31 cellular contexts compared by ENCODE assay signal in the genomic region with DNA sequence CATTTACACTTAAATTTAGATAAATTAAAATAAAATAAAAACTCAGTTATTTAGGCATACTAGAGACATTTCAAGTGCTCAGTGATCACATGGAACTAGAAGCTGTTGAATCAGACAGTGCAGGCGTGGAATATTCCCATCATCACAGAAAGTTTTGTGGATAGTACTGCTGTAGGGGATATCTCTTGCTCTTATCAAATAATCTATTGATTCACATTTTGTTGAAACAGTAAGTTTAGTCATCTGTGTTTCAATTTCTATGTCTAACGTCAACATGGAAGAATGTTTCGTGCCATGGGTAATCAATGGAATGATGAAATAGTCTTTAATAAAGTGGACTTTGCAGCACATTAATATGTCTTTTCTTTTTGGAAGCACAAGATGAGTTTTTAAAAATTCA.
"Had no signal": no experiment of that assay in that cellular context is flagged by ENCODE, and none has a peak within 500 bp of the region (broad histone marks: within the 10 kb centered on the region; RNA-seq: fewer than 3 reads in every experiment).

No MANE protein-coding gene starts in this region.

- H3K4me3 Mint-ChIP-seq: immature natural killer cell; naive B cell; natural killer cell; nephron progenitor cell; neural progenitor cell; stimulated activated naive CD8-positive, alpha-beta T cell treated with anti-CD3 and anti-CD28 coated beads, Interleukin-15, Interleukin-2, amounts not matched to agents 100 ng/mL and 50 ng/mL, for 24 hours; type B pancreatic cell had no signal

- H3K4me1 ChIP-seq: heart left ventricle, left ventricle myocardium inferior, lower lobe of right lung, neural progenitor cell, right atrium auricular region, suprapubic skin, tibial artery, uterus had no signal

- H3K4me2 ChIP-seq: neural progenitor cell had no signal

- H3K4me1 Mint-ChIP-seq: immature natural killer cell, naive B cell, natural killer cell, nephron progenitor cell had no signal

- DNase-seq: heart left ventricle; hypothalamus; immature natural killer cell; kidney; left colon; left ventricle myocardium inferior; lower lobe of right lung; mammary epithelial cell; mesenchymal stem cell; naive B cell; natural killer cell; nephron progenitor cell; occipital lobe; ovary; stimulated activated CD4-positive, alpha-beta T cell treated with anti-CD3 and anti-CD28 coated beads, Interleukin-12 subunit alpha, Interleukin-12 subunit beta, amount 100 ng/mL, for 4 hours; stimulated activated CD4-positive, alpha-beta T cell treated with anti-CD3 and anti-CD28 coated beads, Interleukin-15, amount 100 ng/mL, for 24 hours; stimulated activated CD4-positive, alpha-beta T cell treated with anti-CD3 and anti-CD28 coated beads, Interleukin-2, amount 100 ng/mL, for 24 hours; stimulated activated CD4-positive, alpha-beta T cell treated with anti-CD3 and anti-CD28 coated beads, Interleukin-4, amount 100 ng/mL, for 1 hour; stimulated activated naive CD4-positive, alpha-beta T cell; tibial artery; uterus had no signal

- H3K9me3 Mint-ChIP-seq: immature natural killer cell; naive B cell; nephron progenitor cell; neural progenitor cell; stimulated activated naive CD8-positive, alpha-beta T cell treated with anti-CD3 and anti-CD28 coated beads, Interleukin-15, Interleukin-2, amounts not matched to agents 100 ng/mL and 50 ng/mL, for 24 hours; type B pancreatic cell had no signal

- H2AFZ ChIP-seq: neural progenitor cell had no signal

- H3K9ac ChIP-seq: neural progenitor cell had no signal

- H3K4me3 ChIP-seq: heart left ventricle, left ventricle myocardium inferior, lower lobe of right lung, neural progenitor cell, ovary, right atrium auricular region, skin epidermis, suprapubic skin, thoracic aorta, tibial artery, uterus had no signal

- H3K36me3 ChIP-seq: heart left ventricle, left ventricle myocardium inferior, lower lobe of right lung, neural progenitor cell, neutrophil, ovary, right atrium auricular region, suprapubic skin, thoracic aorta, tibial artery, uterus had no signal

- ATAC-seq: heart left ventricle, left colon, lower lobe of right lung, natural killer cell, sciatic nerve had no signal

- H3K27ac ChIP-seq: heart left ventricle, left ventricle myocardium inferior, lower lobe of right lung, neural progenitor cell, neutrophil, ovary, right atrium auricular region, skin epidermis, suprapubic skin, thoracic aorta, tibial artery, uterus had no signal

- H3K36me3 Mint-ChIP-seq: immature natural killer cell, naive B cell, natural killer cell, neural progenitor cell, type B pancreatic cell had no signal

- H3K27me3 ChIP-seq: neural progenitor cell, ovary, right atrium auricular region, suprapubic skin, tibial artery, uterus had no signal

- H3K27ac Mint-ChIP-seq: immature natural killer cell; naive B cell; natural killer cell; nephron progenitor cell; neural progenitor cell; progenitor cell of endocrine pancreas; stimulated activated naive CD8-positive, alpha-beta T cell treated with anti-CD3 and anti-CD28 coated beads, Interleukin-15, Interleukin-2, amounts not matched to agents 100 ng/mL and 50 ng/mL, for 24 hours; type B pancreatic cell had no signal

- H3K9me3 ChIP-seq: heart left ventricle, left ventricle myocardium inferior, lower lobe of right lung, neutrophil, ovary, right atrium auricular region, suprapubic skin, thoracic aorta, tibial artery, uterus had no signal
